In genomic region chr7:156012412-156012811, GRCh38 we compare ENCODE assay signal across 8 cellular contexts.
"Had no signal": no experiment of that assay in that cellular context is flagged by ENCODE, and none has a peak within 500 bp of the region (broad histone marks: within the 10 kb centered on the region; RNA-seq: fewer than 3 reads in every experiment).

No MANE protein-coding gene starts in this region.

- ATAC-seq: GM23338 had no signal

- H3K9me3 Mint-ChIP-seq: GM23338 had no signal

- H3K27ac Mint-ChIP-seq: GM23338, H9, HFFc6 had no signal

- H3K4me3 Mint-ChIP-seq: GM23338, H9, HFFc6 had no signal

- H3K4me3 ChIP-seq: GM23338 had no signal

- DNase-seq: H9, HCEC 1CT, HFFc6, IMR-90, KBM-7 had no signal

- H3K27ac ChIP-seq: HL-60, KMS-11 had no signal
